8 cellular contexts compared by ENCODE assay signal in the genomic region with DNA sequence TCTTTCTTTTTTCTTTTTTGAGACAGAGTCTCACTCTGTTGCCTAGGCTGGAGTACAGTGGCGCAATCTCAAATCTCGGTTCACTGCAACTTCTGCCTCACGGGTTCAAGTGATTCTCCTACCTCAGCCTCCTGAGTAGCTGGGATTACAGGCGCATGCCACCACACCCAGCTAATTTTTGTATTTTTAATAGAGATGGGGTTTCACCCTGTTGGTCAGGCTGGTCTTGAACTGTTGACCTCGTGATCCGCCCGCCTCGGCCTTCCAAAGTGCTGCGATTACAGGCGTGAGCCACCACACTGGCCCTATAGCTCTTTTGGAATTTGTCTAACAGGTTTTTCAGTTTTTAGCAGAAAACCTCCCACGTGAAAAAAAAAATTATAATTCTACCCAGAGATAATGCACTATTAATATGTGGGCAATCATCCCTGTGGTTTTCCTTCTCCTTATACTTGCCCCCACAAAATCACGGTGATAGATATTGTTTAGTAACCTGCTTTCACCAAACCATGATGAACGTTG. TPM values are rescaled to one million over a fixed set of nuclear protein-coding genes. Genes with fewer than 3 reads are reported as not detected.
DNase-seq lines count a peak whose midpoint lies in the region; ATAC-seq, FAIRE-seq and TF ChIP-seq lines count a peak whose summit lies in the region.
"Not testable (repeated sequence)": the region's sequence is repeated elsewhere in the genome, so short reads cannot be mapped to it uniquely, and the experiment has no call there.

No MANE protein-coding gene starts in this region.

- WGBS in A549 (ENCODE audit: missing lambda C conversion rate), result 53% methylated on average over 13 of the region's 13 CpGs
- WGBS in esophagus, 2 donors, result 59 to 62% methylated on average over 13 of the region's 13 CpGs
- 93% methylated on average over 13 of the region's 13 CpGs for WGBS in hepatocyte (ENCODE audit: low lambda C conversion rate, missing lambda C conversion rate)
- WGBS in transverse colon (ENCODE audit: low coverage in 1 of 2), 2 donors, result 60 to 81% methylated on average over 3 to 13 of the region's 13 CpGs

- H3K27me3 ChIP-seq in Peyer's patch; brain microvascular endothelial cell (replicated peaks); esophagus (ENCODE audit: control insufficient read depth in 1 of 2, insufficient read depth in 2 of 2, low read length in 2 of 2); hepatocyte; muscle layer of duodenum (ENCODE audit: low read depth, low read length); gastrocnemius medialis; transverse colon: not testable (repeated sequence)

- not testable (repeated sequence) for TF ChIP-seq RAD21 in A549 (conservative IDR thresholded peaks at IDR 0.05 in 1 of 2, IDR thresholded peaks at IDR 0.05 in 1 of 2)

- POLR2A ChIA-PET in A549 (lab: Yijun Ruan, JAX), result interaction anchor here (0.7 to 3.7 kb wide), 6 partner anchors 15 to 57 kb away, joined by 3 to 25 read pairs (median 6); a partner anchor contains a TSS

- not testable (repeated sequence) for H4K20me1 ChIP-seq in hepatocyte (ENCODE audit: insufficient read depth, poor library complexity, severe bottlenecking)

- H3K4me3 ChIP-seq in A549, result peak overlapping the region; percentile 13; the same call in 1 of the 3 replicates
- H3K4me3 ChIP-seq in Peyer's patch; brain microvascular endothelial cell (ENCODE audit: low read depth, low read length); esophagus (ENCODE audit: low read depth in 1 of 2, low read length in 2 of 2); hepatocyte; muscle layer of duodenum (ENCODE audit: low read depth in 1 of 2, low read length in 2 of 2); gastrocnemius medialis; transverse colon: not testable (repeated sequence)

- intact Hi-C loops in gastrocnemius medialis (cut with DNase I; ENCODE audit: low total_unique reads); transverse colon (cut with DNase I; ENCODE audit: low total_unique reads): not testable (repeated sequence)

- H3K4me1 ChIP-seq in A549, result peaks cover 96% of the 10 kb centered on the region
- peaks cover 0 to 55% (median 3%) of the 10 kb centered on the region in 4 donors for H3K4me1 ChIP-seq in Peyer's patch
- H3K4me1 ChIP-seq in esophagus (ENCODE audit: control insufficient read depth in 2 of 2, insufficient read depth in 2 of 2, low read length in 1 of 2), result not testable (repeated sequence)
- H3K4me1 ChIP-seq in hepatocyte (ENCODE audit: insufficient read depth), result peaks cover 62% of the 10 kb centered on the region
- peaks cover 20 to 42% of the 10 kb centered on the region in 2 donors for H3K4me1 ChIP-seq in muscle layer of duodenum (ENCODE audit: control insufficient read depth in 1 of 2, insufficient read depth in 2 of 2, low read length in 2 of 2)
- peaks cover 39 to 60% of the 10 kb centered on the region in 2 donors for H3K4me1 ChIP-seq in gastrocnemius medialis
- H3K4me1 ChIP-seq in transverse colon, result peaks cover 32 to 72% (median 55%) of the 10 kb centered on the region in 4 donors

- TF ChIP-seq POLR2A in A549 (IDR thresholded peaks at IDR 0.05; ENCODE audit: low read length); Peyer's patch (IDR thresholded peaks at IDR 0.05); gastrocnemius medialis (IDR thresholded peaks at IDR 0.05); transverse colon (IDR thresholded peaks at IDR 0.05): not testable (repeated sequence)

- CTCF ChIA-PET in A549 (lab: Yijun Ruan, JAX), result interaction anchor here (1.4 to 19.0 kb wide), 11 partner anchors 8 to 216 kb away, joined by 3 to 380 read pairs (median 24); a partner anchor contains a TSS

- H3K9me2 ChIP-seq in hepatocyte (replicated peaks; ENCODE audit: insufficient read depth), result not testable (repeated sequence)

- H3K36me3 ChIP-seq in Peyer's patch (peaks cover 0 to 41% (median 0%) of the 10 kb centered on the region in 3 donors), muscle layer of duodenum (ENCODE audit: control insufficient read depth in 1 of 2, insufficient read depth in 2 of 2, low read length in 2 of 2) (peaks cover 31 to 40% of the 10 kb centered on the region in 2 donors), gastrocnemius medialis (peaks cover 0 to 42% of the 10 kb centered on the region in 2 donors), transverse colon (peaks cover 0 to 12% (median 0%) of the 10 kb centered on the region in 4 donors)
- H3K36me3 ChIP-seq in brain microvascular endothelial cell (replicated peaks); esophagus (ENCODE audit: control insufficient read depth in 2 of 2, insufficient read depth in 2 of 2, low read length in 1 of 2); hepatocyte (replicated peaks; ENCODE audit: insufficient read depth, low read depth): not testable (repeated sequence)

- in situ Hi-C loops in brain microvascular endothelial cell (cut with HindIII; ENCODE audit: low pct_ligation_motif_present, low sequenced_read_pairs); gastrocnemius medialis (cut with MboI; ENCODE audit: low sequenced_read_pairs in 4 of 4): not testable (repeated sequence)
- in situ Hi-C loops in transverse colon (cut with MboI; ENCODE audit: low pct_ligation_motif_present in 1 of 4, low pct_unique_long_range_greater_than_20kb in 1 of 4, low sequenced_read_pairs in 3 of 4), result loop anchor here in 1 of 4 donors (10.0 kb wide), 1 partner anchor 66 kb away; no protein-coding TSS in a partner anchor

- FAIRE-seq in A549 (lab: Jason Lieb, UNC), result not testable (repeated sequence)

- peak overlapping the region; percentile 75 for H3K4me2 ChIP-seq in A549
- peak overlapping the region; percentile 41 for H3K4me2 ChIP-seq in hepatocyte

- not testable (repeated sequence) for TF ChIP-seq CTCF in A549 (IDR thresholded peaks at IDR 0.05); Peyer's patch (IDR thresholded peaks at IDR 0.05); brain microvascular endothelial cell (IDR thresholded peaks at IDR 0.05; ENCODE audit: low read depth, low read length, missing control alignments); hepatocyte (IDR thresholded peaks at IDR 0.05; ENCODE audit: poor library complexity); gastrocnemius medialis (IDR thresholded peaks at IDR 0.05 in 4 of 5, conservative IDR thresholded peaks at IDR 0.05 in 1 of 5); transverse colon (IDR thresholded peaks at IDR 0.05)

- H3K27ac ChIP-seq in A549, result peak overlapping the region; percentile 87 to 95
- H3K27ac ChIP-seq in Peyer's patch, result peak overlapping the region in 3 of 4 donors; percentile 68 to 87 (median 82)
- H3K27ac ChIP-seq in brain microvascular endothelial cell, result peak overlapping the region; percentile 97
- peak overlapping the region; percentile 88 to 94 for H3K27ac ChIP-seq in esophagus (ENCODE audit: low read depth in 2 of 2, low read length in 1 of 2)
- H3K27ac ChIP-seq in hepatocyte, result peak overlapping the region; percentile 92
- peak overlapping the region; percentile 89 for H3K27ac ChIP-seq in muscle layer of duodenum (ENCODE audit: low read length)
- H3K27ac ChIP-seq in gastrocnemius medialis, result peak overlapping the region; percentile 14 to 99 (median 72)
- peak overlapping the region; percentile 74 to 87 (median 84) for H3K27ac ChIP-seq in transverse colon

- H2AFZ ChIP-seq in hepatocyte, result not testable (repeated sequence)

- peak in 1 of 2 experiments; percentile 3; a peak in 1 of 6 replicates for ATAC-seq in A549
- not testable (repeated sequence) for ATAC-seq in gastrocnemius medialis

- H3K79me2 ChIP-seq in hepatocyte, result peaks cover 13% of the 10 kb centered on the region

- DNase-seq in A549 (ENCODE audit: low read depth in 1 of 2, low spot score in 1 of 2); Peyer's patch; brain microvascular endothelial cell; hepatocyte (ENCODE audit: low spot score); gastrocnemius medialis; transverse colon: not testable (repeated sequence)

- H3K9me3 ChIP-seq in A549; Peyer's patch; esophagus (ENCODE audit: control insufficient read depth in 2 of 2, insufficient read depth in 1 of 2, low read depth in 1 of 2, low read length in 1 of 2); hepatocyte (ENCODE audit: low read depth); muscle layer of duodenum (ENCODE audit: control insufficient read depth in 1 of 2, low read length in 2 of 2); gastrocnemius medialis; transverse colon: not testable (repeated sequence)

- not testable (repeated sequence) for TF ChIP-seq EP300 in A549 (IDR thresholded peaks at IDR 0.05); transverse colon (IDR thresholded peaks at IDR 0.05; ENCODE audit: low read depth)

TF ChIP-seq in A549, 52 proteins besides CTCF, POLR2A, EP300 and RAD21 (continues in another document):
- TF ChIP-seq TP53 (CRISPR knock-in tag; IDR thresholded peaks at IDR 0.05), result peak; percentile 16; the same call in 1 of the 2 replicates
- 0 out of 2 replicates have a peak, but pooled peaks have one; percentile 55 for TF ChIP-seq ZNF302 (CRISPR knock-in tag; IDR thresholded peaks at IDR 0.05)
- TF ChIP-seq HOXB5 (CRISPR knock-in tag; IDR thresholded peaks at IDR 0.05), result 0 out of 2 replicates have a peak, but pooled peaks have one; percentile 22

RNA-seq across cellular contexts. Expression of a gene that starts 32.3 kb away (rescaled TPM):
- 63.3 and 76.4 TPM in 2 replicates for polyA plus RNA-seq in A549 (2011; rRNA removed)
- polyA plus RNA-seq in A549 (2012; cell fraction: cytosol; rRNA removed), result 31.8 and 36.7 TPM in 2 replicates
- 30.7 and 39.5 TPM in 2 replicates for polyA plus RNA-seq in A549 (2012; cell fraction: nucleus; rRNA removed)
- polyA plus RNA-seq in A549 (2017; fragmentation: RNase III; extraction: RNeasy Plus Mini Kit Qiagen cat#74134 plus additional on column Dnase treatment), result 33.1 to 41.0 TPM (median 36.2 TPM) in 3 replicates
- polyA minus RNA-seq in A549 (2011; rRNA and poly(A)+ RNA removed), result 194 and 230 TPM in 2 replicates
- total RNA-seq in Peyer's patch, result 100 to 1,000 TPM in 3 of 4 donors, 10 to 100 TPM in 1; 75.9 to 190 (median 121) TPM
- 1 to 10 TPM; 3.8 to 6.0 TPM for polyA plus RNA-seq in esophagus
- 51.1 and 59.7 TPM in 2 replicates for total RNA-seq in hepatocyte
- 11.7 and 12.1 TPM in 2 replicates for polyA plus RNA-seq in hepatocyte
- 100 to 1,000 TPM in 1 of 4 donors, 10 to 100 TPM in 3; 19.3 to 150 (median 64.5) TPM for total RNA-seq in gastrocnemius medialis
- 10 to 100 TPM; 37.8 to 81.5 (median 58.3) TPM for total RNA-seq in transverse colon
